Comparison of ENCODE assay signal across 3 cellular contexts in genomic region chr11:122068096-122068495, GRCh38.
TF ChIP-seq lines count a peak whose summit lies in the region.

No MANE protein-coding gene starts in this region.

TF ChIP-seq in SK-N-SH treated with all-trans-retinoic acid at 6 μM for 48 hours, 23 proteins besides CTCF, POLR2A, EP300 and RAD21:
- TF ChIP-seq ZC3H10 (CRISPR knock-in tag; IDR thresholded peaks at IDR 0.05), result no peak
- TF ChIP-seq, protein P1, sequence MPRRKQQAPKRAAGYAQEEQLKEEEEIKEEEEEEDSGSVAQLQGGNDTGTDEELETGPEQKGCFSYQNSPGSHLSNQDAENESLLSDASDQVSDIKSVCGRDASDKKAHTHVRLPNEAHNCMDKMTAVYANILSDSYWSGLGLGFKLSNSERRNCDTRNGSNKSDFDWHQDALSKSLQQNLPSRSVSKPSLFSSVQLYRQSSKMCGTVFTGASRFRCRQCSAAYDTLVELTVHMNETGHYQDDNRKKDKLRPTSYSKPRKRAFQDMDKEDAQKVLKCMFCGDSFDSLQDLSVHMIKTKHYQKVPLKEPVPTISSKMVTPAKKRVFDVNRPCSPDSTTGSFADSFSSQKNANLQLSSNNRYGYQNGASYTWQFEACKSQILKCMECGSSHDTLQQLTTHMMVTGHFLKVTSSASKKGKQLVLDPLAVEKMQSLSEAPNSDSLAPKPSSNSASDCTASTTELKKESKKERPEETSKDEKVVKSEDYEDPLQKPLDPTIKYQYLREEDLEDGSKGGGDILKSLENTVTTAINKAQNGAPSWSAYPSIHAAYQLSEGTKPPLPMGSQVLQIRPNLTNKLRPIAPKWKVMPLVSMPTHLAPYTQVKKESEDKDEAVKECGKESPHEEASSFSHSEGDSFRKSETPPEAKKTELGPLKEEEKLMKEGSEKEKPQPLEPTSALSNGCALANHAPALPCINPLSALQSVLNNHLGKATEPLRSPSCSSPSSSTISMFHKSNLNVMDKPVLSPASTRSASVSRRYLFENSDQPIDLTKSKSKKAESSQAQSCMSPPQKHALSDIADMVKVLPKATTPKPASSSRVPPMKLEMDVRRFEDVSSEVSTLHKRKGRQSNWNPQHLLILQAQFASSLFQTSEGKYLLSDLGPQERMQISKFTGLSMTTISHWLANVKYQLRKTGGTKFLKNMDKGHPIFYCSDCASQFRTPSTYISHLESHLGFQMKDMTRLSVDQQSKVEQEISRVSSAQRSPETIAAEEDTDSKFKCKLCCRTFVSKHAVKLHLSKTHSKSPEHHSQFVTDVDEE (CRISPR knock-in tag; IDR thresholded peaks at IDR 0.05), result no peak

TF ChIP-seq in H1, 55 proteins besides CTCF, POLR2A, EP300 and RAD21:
- TF ChIP-seq KDM4A (IDR thresholded peaks at IDR 0.05; ENCODE audit: low read depth, low read length, severe bottlenecking) (no peak), CHD7 (IDR thresholded peaks at IDR 0.05; ENCODE audit: insufficient replicate concordance, low read length) (no peak), RFX5 (IDR thresholded peaks at IDR 0.05; ENCODE audit: borderline replicate concordance, low read depth, low read length) (no peak), CHD2 (IDR thresholded peaks at IDR 0.05; ENCODE audit: low read length) (no peak), RBBP5 (IDR thresholded peaks at IDR 0.05; ENCODE audit: borderline replicate concordance, low read depth, low read length) (no peak), RXRA (IDR thresholded peaks at IDR 0.05; ENCODE audit: insufficient read depth, low read depth, low read length) (no peak), GABPA (IDR thresholded peaks at IDR 0.05; ENCODE audit: borderline replicate concordance, insufficient read depth, low read length) (no peak)

TF ChIP-seq in neural cell, 6 proteins besides CTCF, POLR2A, EP300 and RAD21:
- TF ChIP-seq POLR2AphosphoS5 (IDR thresholded peaks at IDR 0.05) (no peak), SMC3 (conservative IDR thresholded peaks at IDR 0.05; ENCODE audit: poor library complexity) (no peak), EZH2 (IDR thresholded peaks at IDR 0.05; ENCODE audit: borderline replicate concordance, insufficient read depth, low read length, poor library complexity, severe bottlenecking) (no peak), MXI1 (conservative IDR thresholded peaks at IDR 0.05; ENCODE audit: poor library complexity, severe bottlenecking) (no peak), TAF1 (IDR thresholded peaks at IDR 0.05; ENCODE audit: low read depth) (no peak)
- TF ChIP-seq, protein P2, sequence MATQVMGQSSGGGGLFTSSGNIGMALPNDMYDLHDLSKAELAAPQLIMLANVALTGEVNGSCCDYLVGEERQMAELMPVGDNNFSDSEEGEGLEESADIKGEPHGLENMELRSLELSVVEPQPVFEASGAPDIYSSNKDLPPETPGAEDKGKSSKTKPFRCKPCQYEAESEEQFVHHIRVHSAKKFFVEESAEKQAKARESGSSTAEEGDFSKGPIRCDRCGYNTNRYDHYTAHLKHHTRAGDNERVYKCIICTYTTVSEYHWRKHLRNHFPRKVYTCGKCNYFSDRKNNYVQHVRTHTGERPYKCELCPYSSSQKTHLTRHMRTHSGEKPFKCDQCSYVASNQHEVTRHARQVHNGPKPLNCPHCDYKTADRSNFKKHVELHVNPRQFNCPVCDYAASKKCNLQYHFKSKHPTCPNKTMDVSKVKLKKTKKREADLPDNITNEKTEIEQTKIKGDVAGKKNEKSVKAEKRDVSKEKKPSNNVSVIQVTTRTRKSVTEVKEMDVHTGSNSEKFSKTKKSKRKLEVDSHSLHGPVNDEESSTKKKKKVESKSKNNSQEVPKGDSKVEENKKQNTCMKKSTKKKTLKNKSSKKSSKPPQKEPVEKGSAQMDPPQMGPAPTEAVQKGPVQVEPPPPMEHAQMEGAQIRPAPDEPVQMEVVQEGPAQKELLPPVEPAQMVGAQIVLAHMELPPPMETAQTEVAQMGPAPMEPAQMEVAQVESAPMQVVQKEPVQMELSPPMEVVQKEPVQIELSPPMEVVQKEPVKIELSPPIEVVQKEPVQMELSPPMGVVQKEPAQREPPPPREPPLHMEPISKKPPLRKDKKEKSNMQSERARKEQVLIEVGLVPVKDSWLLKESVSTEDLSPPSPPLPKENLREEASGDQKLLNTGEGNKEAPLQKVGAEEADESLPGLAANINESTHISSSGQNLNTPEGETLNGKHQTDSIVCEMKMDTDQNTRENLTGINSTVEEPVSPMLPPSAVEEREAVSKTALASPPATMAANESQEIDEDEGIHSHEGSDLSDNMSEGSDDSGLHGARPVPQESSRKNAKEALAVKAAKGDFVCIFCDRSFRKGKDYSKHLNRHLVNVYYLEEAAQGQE (IDR thresholded peaks at IDR 0.05; ENCODE audit: borderline replicate concordance), result no peak
